10 cellular contexts compared by ENCODE assay signal in the genomic region with DNA sequence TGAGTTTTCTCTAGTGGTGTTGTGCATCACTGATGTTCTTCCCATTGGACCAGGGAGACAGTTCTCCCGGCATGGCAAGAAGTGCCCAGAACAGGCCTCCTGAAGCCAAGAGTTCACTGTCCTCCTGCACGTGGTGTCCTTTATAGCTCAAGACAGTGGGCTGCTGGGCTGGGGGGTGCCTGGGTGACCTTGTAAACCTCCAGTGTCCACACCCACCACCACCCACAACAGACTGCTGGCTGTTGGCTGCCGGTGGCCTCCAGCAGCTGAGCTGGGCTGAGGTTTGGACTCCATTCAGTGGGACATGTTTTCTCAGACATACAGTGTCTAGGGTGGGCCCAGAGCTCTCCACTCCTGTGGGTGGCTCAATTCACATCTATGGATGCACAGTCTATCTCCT. TPM values are rescaled to one million over a fixed set of nuclear protein-coding genes. Genes with fewer than 3 reads are reported as not detected.
DNase-seq lines count a peak whose midpoint lies in the region; ATAC-seq and TF ChIP-seq lines count a peak whose summit lies in the region.
"Had no signal": no experiment of that assay in that cellular context is flagged by ENCODE, and none has a peak within 500 bp of the region (broad histone marks: within the 10 kb centered on the region; RNA-seq: fewer than 3 reads in every experiment).

No MANE protein-coding gene starts in this region.

- H3K27ac ChIP-seq in CD8-positive, alpha-beta memory T cell (ENCODE audit: low read depth, low read length), result peak overlapping the region; percentile 87
- H3K27ac ChIP-seq in OCI-LY1 (ENCODE audit: low read depth, low read length, poor library complexity, severe bottlenecking), result no peak overlapping the region

- no peaks in the 10 kb centered on the region for H4K20me1 ChIP-seq in OCI-LY1 (ENCODE audit: insufficient read depth, low read length)

- H3K4me2 ChIP-seq in OCI-LY1 (ENCODE audit: low read length), result peak overlapping the region; percentile 75

- H3K27me3 Mint-ChIP-seq in CD8-positive, alpha-beta memory T cell, result peaks cover 0 to 1% of the 10 kb centered on the region in 2 donors
- H3K27me3 Mint-ChIP-seq in endothelial cell (ENCODE audit: unreplicated experiment), result peaks cover 14% of the 10 kb centered on the region
- H3K27me3 Mint-ChIP-seq in progenitor cell of endocrine pancreas, result no peaks in the 10 kb centered on the region

- peaks cover 28% of the 10 kb centered on the region for H3K79me2 ChIP-seq in OCI-LY1 (ENCODE audit: insufficient read depth, low read length)

- H3K36me3 ChIP-seq in CD8-positive, alpha-beta memory T cell (ENCODE audit: insufficient read depth, low read length), result no peaks in the 10 kb centered on the region
- no peaks in the 10 kb centered on the region; the same call in 1 of the 2 replicates for H3K36me3 ChIP-seq in OCI-LY1 (ENCODE audit: insufficient read depth, low read length)

- peaks cover 47 to 63% (median 49%) of the 10 kb centered on the region in 3 donors for H3K4me1 Mint-ChIP-seq in CD8-positive, alpha-beta memory T cell
- peaks cover 53% of the 10 kb centered on the region for H3K4me1 Mint-ChIP-seq in endothelial cell (ENCODE audit: unreplicated experiment)
- H3K4me1 Mint-ChIP-seq in progenitor cell of endocrine pancreas (ENCODE audit: low read depth), result peaks cover 21% of the 10 kb centered on the region

- TF ChIP-seq CTCF in OCI-LY1 (IDR thresholded peaks at IDR 0.05; ENCODE audit: low read length) (no peak), endothelial cell (IDR thresholded peaks at IDR 0.05; ENCODE audit: unreplicated experiment) (no peak), progenitor cell of endocrine pancreas (IDR thresholded peaks at IDR 0.05; ENCODE audit: unreplicated experiment) (no peak)

- H3K9me2 ChIP-seq in OCI-LY1 (ENCODE audit: low read depth, low read length), result no peaks in the 10 kb centered on the region

- H3K4me1 ChIP-seq in CD8-positive, alpha-beta memory T cell (ENCODE audit: insufficient read depth, low read length), result peaks cover 38% of the 10 kb centered on the region
- H3K4me1 ChIP-seq in OCI-LY1 (ENCODE audit: insufficient read depth, low read length, severe bottlenecking), result peaks cover 33% of the 10 kb centered on the region

- no peak overlapping the region for H2AFZ ChIP-seq in OCI-LY1 (ENCODE audit: low read length)

- peak overlapping the region; percentile 93 to 100 (median 96) for H3K4me3 Mint-ChIP-seq in CD8-positive, alpha-beta memory T cell
- peak overlapping the region; percentile 98 for H3K4me3 Mint-ChIP-seq in endothelial cell (ENCODE audit: unreplicated experiment)
- H3K4me3 Mint-ChIP-seq in progenitor cell of endocrine pancreas (ENCODE audit: low read depth), result peak overlapping the region; percentile 91

- H3K9ac ChIP-seq in OCI-LY1 (ENCODE audit: low read length), result peak overlapping the region; percentile 90; the same call in 1 of the 2 replicates

- H3K9me3 Mint-ChIP-seq in CD8-positive, alpha-beta memory T cell, result no peaks in the 10 kb centered on the region
- H3K9me3 Mint-ChIP-seq in endothelial cell (ENCODE audit: unreplicated experiment) (no peaks in the 10 kb centered on the region), progenitor cell of endocrine pancreas (ENCODE audit: low read depth) (no peaks in the 10 kb centered on the region)

- peak overlapping the region; percentile 91 to 99 (median 96) for H3K27ac Mint-ChIP-seq in CD8-positive, alpha-beta memory T cell
- H3K27ac Mint-ChIP-seq in endothelial cell (ENCODE audit: unreplicated experiment) (no peak overlapping the region), progenitor cell of endocrine pancreas (no peak overlapping the region)

- peaks cover 0 to 9% (median 0%) of the 10 kb centered on the region in 3 donors for H3K36me3 Mint-ChIP-seq in CD8-positive, alpha-beta memory T cell
- H3K36me3 Mint-ChIP-seq in endothelial cell (ENCODE audit: low read depth, unreplicated experiment) (no peaks in the 10 kb centered on the region), progenitor cell of endocrine pancreas (ENCODE audit: insufficient read depth) (no peaks in the 10 kb centered on the region)

- H3F3A ChIP-seq in OCI-LY1 (ENCODE audit: insufficient read depth, low read length), result no peaks in the 10 kb centered on the region

- no peaks in the 10 kb centered on the region for H3K9me3 ChIP-seq in CD8-positive, alpha-beta memory T cell (ENCODE audit: low read length)
- no peaks in the 10 kb centered on the region for H3K9me3 ChIP-seq in OCI-LY1 (ENCODE audit: low read length)

- H3K4me3 ChIP-seq in CD8-positive, alpha-beta memory T cell (ENCODE audit: low read length), result peak overlapping the region; percentile 92
- peak overlapping the region; percentile 97 for H3K4me3 ChIP-seq in OCI-LY1 (ENCODE audit: low read depth, low read length, poor library complexity, severe bottlenecking)

- CTCF ChIA-PET in CD8-positive, alpha-beta memory T cell (lab: Charles Lee), result interaction anchor here (1.5 kb wide), 1 partner anchor 91 kb away, joined by 3 read pairs; no protein-coding TSS in a partner anchor

- ATAC-seq in GM18870 (IDR thresholded peaks at IDR 0.05; ENCODE audit: unreplicated experiment), result no peak

- POLR2A ChIA-PET in CD8-positive, alpha-beta memory T cell (lab: Charles Lee), result interaction anchor here (0.7 kb wide), 1 partner anchor 8 kb away, joined by 3 read pairs; no protein-coding TSS in a partner anchor

- no peak for DNase-seq in CD8-positive, alpha-beta memory T cell
- DNase-seq in endothelial cell (ENCODE audit: low spot score) (no peak), progenitor cell of endocrine pancreas (ENCODE audit: low spot score, unreplicated experiment) (no peak), kidney glomerular epithelial cell (lab: John Stamatoyannopoulos, UW) (no peak), NCI-H345 (lab: John Stamatoyannopoulos, UW) (no peak)
- no peak for DNase-seq in stimulated activated CD8-positive, alpha-beta memory T cell treated with anti-CD3 and anti-CD28 coated beads, Interleukin-4, amount 100 ng/mL, for 48 hours
- DNase-seq: dermis blood vessel endothelial cell, NCI-H1694 had no signal

- H3K27me3 ChIP-seq in CD8-positive, alpha-beta memory T cell (ENCODE audit: insufficient read depth, low read length, poor library complexity, severe bottlenecking), result no peaks in the 10 kb centered on the region
- no peaks in the 10 kb centered on the region for H3K27me3 ChIP-seq in OCI-LY1 (ENCODE audit: insufficient read depth, low read length)

RNA-seq across cellular contexts. Expression of gene HK1, which starts 42.2 kb away (rescaled TPM):
- 100 to 1,000 TPM; 151 to 153 TPM for total RNA-seq in CD8-positive, alpha-beta memory T cell
- polyA plus RNA-seq in CD8-positive, alpha-beta memory T cell, result 144 TPM
- 162 TPM for total RNA-seq in endothelial cell (ENCODE audit: unreplicated experiment)
- 32.5 and 35.6 TPM in 2 replicates for total RNA-seq in progenitor cell of endocrine pancreas

Comparison
In these comparisons a context has a peak if more than half of its experiments do, and no peak if none do; other contexts are left out.
1. H3K27ac Mint-ChIP-seq: peak in CD8-positive, alpha-beta memory T cell (8 of 8); none in endothelial cell (single experiment) and progenitor cell of endocrine pancreas (single experiment).
2. Peak in every context shown above with its lines, with median percentiles within 50 percentile points of each other: H3K4me3 Mint-ChIP-seq.